ENCODE assay signal across 22 cellular contexts in the genomic region with DNA sequence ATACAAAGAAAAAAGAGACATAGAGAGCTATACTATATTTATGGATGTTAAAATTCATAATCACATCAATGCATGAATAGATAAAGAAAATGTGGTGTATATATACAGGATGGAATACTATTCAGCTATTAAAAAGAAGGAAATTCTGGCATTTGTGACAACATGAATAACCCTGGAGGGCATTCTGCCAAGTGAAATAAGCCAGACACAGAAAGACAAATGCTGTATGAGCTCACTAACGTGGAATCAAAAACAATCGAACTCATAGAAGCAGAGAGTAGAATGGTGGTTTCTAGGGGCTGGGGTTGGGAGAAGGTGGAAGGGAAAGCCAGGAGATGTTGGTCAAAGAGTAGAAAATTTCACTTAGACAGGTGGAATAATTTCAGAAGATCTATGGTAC.
"Had no signal": no experiment of that assay in that cellular context is flagged by ENCODE, and none has a peak within 500 bp of the region (broad histone marks: within the 10 kb centered on the region; RNA-seq: fewer than 3 reads in every experiment).

No MANE protein-coding gene starts in this region.

- H3K4me3 ChIP-seq: body of pancreas, prostate gland, tibial nerve, vagina had no signal

- DNase-seq: activated CD4-positive, alpha-beta memory T cell treated with anti-CD3 and anti-CD28 coated beads for 36 hours; activated CD8-positive, alpha-beta memory T cell treated with anti-CD3 and anti-CD28 coated beads, Interleukin-2, amount 10 ng/mL, durations not matched to agents 7 days and 5 days; activated naive CD4-positive, alpha-beta T cell treated with anti-CD3 and anti-CD28 coated beads for 36 hours; activated T-cell treated with anti-CD3 and anti-CD28 coated beads, Interleukin-2, amount 50 U/mL, for 1 hour; body of pancreas; central memory CD4-positive, alpha-beta T cell; cortex of kidney; effector CD8-positive, alpha-beta T cell; nephron progenitor cell; occipital lobe; right cardiac atrium; small intestine; stimulated activated CD4-positive, alpha-beta T cell treated with anti-CD3 and anti-CD28 coated beads, Interleukin-4, amount 100 ng/mL, for 4 hours; stimulated activated CD8-positive, alpha-beta memory T cell treated with anti-CD3 and anti-CD28 coated beads, Interleukin-4, amount 100 ng/mL, for 48 hours; stimulated activated naive CD4-positive, alpha-beta T cell treated with Interleukin-2 at 50 U/mL for 16 hours; substantia nigra; WERI-Rb-1 had no signal

- H3K4me1 Mint-ChIP-seq: activated CD8-positive, alpha-beta memory T cell treated with anti-CD3 and anti-CD28 coated beads, Interleukin-2, amount 10 ng/mL, durations not matched to agents 7 days and 5 days; nephron progenitor cell had no signal

- H3K36me3 ChIP-seq: prostate gland, vagina, WERI-Rb-1 had no signal

- ATAC-seq: activated CD8-positive, alpha-beta memory T cell treated with anti-CD3 and anti-CD28 coated beads, Interleukin-2, amount 10 ng/mL, durations not matched to agents 7 days and 5 days; body of pancreas; right cardiac atrium had no signal

- H3K27ac Mint-ChIP-seq: activated CD4-positive, alpha-beta memory T cell treated with anti-CD3 and anti-CD28 coated beads for 36 hours; activated CD8-positive, alpha-beta memory T cell treated with anti-CD3 and anti-CD28 coated beads, Interleukin-2, amount 10 ng/mL, durations not matched to agents 7 days and 5 days; activated naive CD4-positive, alpha-beta T cell treated with anti-CD3 and anti-CD28 coated beads for 36 hours; activated T-helper 2 cell treated with anti-CD3 and anti-CD28 coated beads, Interferon-gamma antibody, Interleukin-2, Interleukin-4, amounts not matched to agents 10 μg/mL and 5 μg/mL and 100 μg/mL, durations not matched to agents 14 hours and 24 hours and 36 hours; nephron progenitor cell; T-helper 1 cell treated with Interleukin-12 subunit alpha and Interleukin-12 subunit beta and Interleukin-4 antibody, amounts not matched to agents 30 μg/mL and 1 μg/mL, for 36 hours had no signal

- H3K4me3 Mint-ChIP-seq: activated CD4-positive, alpha-beta memory T cell treated with anti-CD3 and anti-CD28 coated beads for 36 hours; activated CD8-positive, alpha-beta memory T cell treated with anti-CD3 and anti-CD28 coated beads, Interleukin-2, amount 10 ng/mL, durations not matched to agents 7 days and 5 days; activated naive CD4-positive, alpha-beta T cell treated with anti-CD3 and anti-CD28 coated beads for 36 hours; nephron progenitor cell; T-helper 1 cell treated with Interleukin-12 subunit alpha and Interleukin-12 subunit beta and Interleukin-4 antibody, amounts not matched to agents 30 μg/mL and 1 μg/mL, for 36 hours had no signal

- H3K9me3 Mint-ChIP-seq: activated T-helper 2 cell treated with anti-CD3 and anti-CD28 coated beads, Interferon-gamma antibody, Interleukin-2, Interleukin-4, amounts not matched to agents 10 μg/mL and 5 μg/mL and 100 μg/mL, durations not matched to agents 14 hours and 24 hours and 36 hours; T-helper 1 cell treated with Interleukin-12 subunit alpha and Interleukin-12 subunit beta and Interleukin-4 antibody, amounts not matched to agents 30 μg/mL and 1 μg/mL, for 36 hours had no signal

- H3K27ac ChIP-seq: body of pancreas, prostate gland, tibial nerve, vagina, WERI-Rb-1 had no signal

- H3K27me3 ChIP-seq: body of pancreas, tibial nerve, vagina had no signal

- H3K9me3 ChIP-seq: prostate gland, vagina had no signal

- H3K4me1 ChIP-seq: body of pancreas, prostate gland, tibial nerve, vagina had no signal

- H3K36me3 Mint-ChIP-seq: activated CD8-positive, alpha-beta memory T cell treated with anti-CD3 and anti-CD28 coated beads, Interleukin-2, amount 10 ng/mL, durations not matched to agents 7 days and 5 days had no signal
